Comparison of ENCODE assay signal across 9 cellular contexts in genomic region chr9:127899200-127899943, GRCh38. TPM values are rescaled to one million over a fixed set of nuclear protein-coding genes. Genes with fewer than 3 reads are reported as not detected.
DNase-seq lines count a peak whose midpoint lies in the region; ATAC-seq, FAIRE-seq and TF ChIP-seq lines count a peak whose summit lies in the region.
"Had no signal": no experiment of that assay in that cellular context is flagged by ENCODE, and none has a peak within 500 bp of the region (broad histone marks: within the 10 kb centered on the region; RNA-seq: fewer than 3 reads in every experiment).

Gene ST6GALNAC6 (minus strand): TSS chr9:127899603. CDS start chr9:127897981, 1,622 bp downstream.

- H3K27me3 Mint-ChIP-seq in CD14-positive monocyte (ENCODE audit: low read depth in 3 of 3), result peaks cover 1 to 9% (median 3%) of the 10 kb centered on the region in 3 donors
- no peaks in the 10 kb centered on the region for H3K27me3 Mint-ChIP-seq in activated naive CD8-positive, alpha-beta T cell treated with anti-CD3 and anti-CD28 coated beads, Interleukin-2, amount 10 ng/mL, durations not matched to agents 7 days and 5 days

- WGBS in tibial nerve, 2 donors, result 0% methylated on average over 2 to 3 of the region's 80 CpGs

- H3K36me3 Mint-ChIP-seq in CD14-positive monocyte, result peaks cover 18% of the 10 kb centered on the region in 2 donors
- peaks cover 32% of the 10 kb centered on the region for H3K36me3 Mint-ChIP-seq in activated naive CD8-positive, alpha-beta T cell treated with anti-CD3 and anti-CD28 coated beads, Interleukin-2, amount 10 ng/mL, durations not matched to agents 7 days and 5 days

- peaks cover 33% of the 10 kb centered on the region for H3K4me1 Mint-ChIP-seq in CD14-positive monocyte
- peaks cover 38% of the 10 kb centered on the region for H3K4me1 Mint-ChIP-seq in activated naive CD8-positive, alpha-beta T cell treated with anti-CD3 and anti-CD28 coated beads, Interleukin-2, amount 10 ng/mL, durations not matched to agents 7 days and 5 days

- DNase-seq in CD14-positive monocyte (ENCODE audit: low spot score) (no peak), GM19239 (ENCODE audit: insufficient read length, low spot score) (peak; percentile 93), HPDE6-E6E7 (ENCODE audit: extremely low spot score) (peak; percentile 86), SK-N-DZ (ENCODE audit: low spot score) (peak; percentile 67), glomerular visceral epithelial cell (ENCODE audit: extremely low spot score) (peak; percentile 80), nucleus accumbens (lab: John Stamatoyannopoulos, UW) (peak in 42 of 56 donors; percentile 22 to 85 (median 52)), tibial nerve (ENCODE audit: low spot score in 2 of 2) (peak in 1 of 2 donors; percentile 61)
- peak; percentile 91 for DNase-seq in activated naive CD8-positive, alpha-beta T cell treated with anti-CD3 and anti-CD28 coated beads, Interleukin-2, amount 10 ng/mL, durations not matched to agents 7 days and 5 days

- POLR2A ChIA-PET in activated naive CD8-positive, alpha-beta T cell treated with anti-CD3 and anti-CD28 coated beads, Interleukin-2, amount 10 ng/mL, durations not matched to agents 7 days and 5 days (lab: Charles Lee), result interaction anchor here (0.7 to 3.2 kb wide), 3 partner anchors 17 to 131 kb away, joined by 3 to 28 read pairs (median 3); partner anchors contain the start of gene ST6GALNAC4

- TF ChIP-seq POLR2A in tibial nerve (IDR thresholded peaks at IDR 0.05), result peak; percentile 59 to 78

- FAIRE-seq in GM19239 (lab: Jason Lieb, UNC), result no peak
- FAIRE-seq: endometrium had no signal

- TF ChIP-seq CTCF in CD14-positive monocyte (IDR thresholded peaks at IDR 0.05), result no peak
- TF ChIP-seq CTCF in tibial nerve (IDR thresholded peaks at IDR 0.05), result peak in 1 of 5 experiments; percentile 40

- intact Hi-C loops in CD14-positive monocyte (cut with micrococcal nuclease), result loop anchor here in 1 of 2 donors (2.0 kb wide), 1 partner anchor 19 kb away; no protein-coding TSS in a partner anchor

- H3K27ac Mint-ChIP-seq in CD14-positive monocyte, result peak within 1 kb of the TSS in 4 of 7 donors; percentile 50 to 81 (median 64)
- H3K27ac Mint-ChIP-seq in activated naive CD8-positive, alpha-beta T cell treated with anti-CD3 and anti-CD28 coated beads, Interleukin-2, amount 10 ng/mL, durations not matched to agents 7 days and 5 days, result peak within 1 kb of the TSS; percentile 82

- TF ChIP-seq EP300 in tibial nerve (IDR thresholded peaks at IDR 0.05), result no peak

- ATAC-seq in activated naive CD8-positive, alpha-beta T cell treated with anti-CD3 and anti-CD28 coated beads, Interleukin-2, amount 10 ng/mL, durations not matched to agents 7 days and 5 days (ENCODE audit: low read depth), result peak; percentile 65

- H3K9me3 ChIP-seq in tibial nerve, result no peaks in the 10 kb centered on the region

- peaks cover 12 to 18% (median 17%) of the 10 kb centered on the region in 7 donors for H3K9me3 Mint-ChIP-seq in CD14-positive monocyte
- peaks cover 1% of the 10 kb centered on the region for H3K9me3 Mint-ChIP-seq in activated naive CD8-positive, alpha-beta T cell treated with anti-CD3 and anti-CD28 coated beads, Interleukin-2, amount 10 ng/mL, durations not matched to agents 7 days and 5 days

- H3K27me3 ChIP-seq in tibial nerve, result no peaks in the 10 kb centered on the region

- peak within 1 kb of the TSS; percentile 82 to 93 for H3K4me3 Mint-ChIP-seq in CD14-positive monocyte
- peak within 1 kb of the TSS; percentile 89 for H3K4me3 Mint-ChIP-seq in activated naive CD8-positive, alpha-beta T cell treated with anti-CD3 and anti-CD28 coated beads, Interleukin-2, amount 10 ng/mL, durations not matched to agents 7 days and 5 days

- H3K36me3 ChIP-seq in tibial nerve, result peaks cover 3 to 20% (median 9%) of the 10 kb centered on the region in 3 donors

- H3K4me1 ChIP-seq in tibial nerve, result peaks cover 0 to 76% (median 44%) of the 10 kb centered on the region in 4 donors

- H3K4me3 ChIP-seq in tibial nerve, result peak within 1 kb of the TSS; percentile 76 to 97 (median 86)

- H3K27ac ChIP-seq in tibial nerve, result peak within 1 kb of the TSS; percentile 84 to 97 (median 90)

RNA-seq across cellular contexts. Expression of gene ST6GALNAC6, which starts in this region (rescaled TPM):
- 10 to 100 TPM in 1 of 2 donors, 1 to 10 TPM in 1; 8.2 to 12.0 TPM for polyA plus RNA-seq in CD14-positive monocyte
- polyA plus RNA-seq in SK-N-DZ (2014; cell fraction: cytosol; rRNA removed), result 28.5 and 39.2 TPM in 2 replicates
- 30.8 and 39.5 TPM in 2 replicates for polyA plus RNA-seq in SK-N-DZ (2014; cell fraction: nucleus; rRNA removed)
- 100 to 1,000 TPM; 105 to 112 TPM for total RNA-seq in activated naive CD8-positive, alpha-beta T cell treated with anti-CD3 and anti-CD28 coated beads, Interleukin-2, amount 10 ng/mL, durations not matched to agents 7 days and 5 days
- 100 to 1,000 TPM; 108 to 193 (median 172) TPM for total RNA-seq in tibial nerve
